In genomic region chr1:211639500-211640361, GRCh38 we compare ENCODE assay signal across 13 cellular contexts. TPM values are rescaled to one million over a fixed set of nuclear protein-coding genes. Genes with fewer than 3 reads are reported as not detected.
DNase-seq lines count a peak whose midpoint lies in the region; ATAC-seq and TF ChIP-seq lines count a peak whose summit lies in the region.
"Had no signal": no experiment of that assay in that cellular context is flagged by ENCODE, and none has a peak within 500 bp of the region (broad histone marks: within the 10 kb centered on the region; RNA-seq: fewer than 3 reads in every experiment).

No MANE protein-coding gene starts in this region.

- TF ChIP-seq POLR2A in sigmoid colon (IDR thresholded peaks at IDR 0.05) = no peak

- POLR2A ChIA-PET in RWPE1 (lab: Yijun Ruan, JAX; ENCODE audit: low non-redundant PET) = interaction anchor here (0.6 kb wide), 1 partner anchor 264 kb away, joined by 4 read pairs; no protein-coding TSS in a partner anchor
- POLR2A ChIA-PET in HEK293T (lab: Yijun Ruan, JAX) = no interaction called here

- H3K36me3 ChIP-seq in sigmoid colon (no peaks in the 10 kb centered on the region), colonic mucosa (no peaks in the 10 kb centered on the region)
- H3K36me3 ChIP-seq: heart left ventricle, Peyer's patch had no signal

- TF ChIP-seq CTCF in RWPE1 (conservative IDR thresholded peaks at IDR 0.05; ENCODE audit: low read depth) (no peak), sigmoid colon (IDR thresholded peaks at IDR 0.05) (no peak), colonic mucosa (IDR thresholded peaks at IDR 0.05) (no peak)

- DNase-seq in GM04504 (ENCODE audit: low read depth) (peak; percentile 73), RWPE1 (ENCODE audit: low spot score) (no peak), fibroblast of gingiva (ENCODE audit: low read depth) (peak; percentile 84), sigmoid colon (peak; percentile 19), colonic mucosa (no peak), HEK293T (ENCODE audit: extremely low spot score) (no peak)
- DNase-seq: amygdala; heart left ventricle; naive thymus-derived CD4-positive, alpha-beta T cell; NCI-H1048 had no signal

- CTCF ChIA-PET in RWPE1 (lab: Yijun Ruan, JAX) (interaction anchor here (0.7 to 1.0 kb wide), 3 partner anchors 15 to 56 kb away, joined by 3 to 8 read pairs (median 5); no protein-coding TSS in a partner anchor), HEK293T (lab: Yijun Ruan, JAX) (no interaction called here)

- H3K4me1 ChIP-seq in sigmoid colon = peaks cover 0 to 10% (median 8%) of the 10 kb centered on the region in 4 donors
- no peaks in the 10 kb centered on the region for H3K4me1 ChIP-seq in colonic mucosa

- WGBS in sigmoid colon, 2 donors = 64 to 74% methylated on average over 13 of the region's 13 CpGs

- peak overlapping the region; percentile 65 for H3K27ac ChIP-seq in RWPE1
- H3K27ac ChIP-seq in sigmoid colon = no peak overlapping the region
- H3K27ac ChIP-seq in colonic mucosa = no peak overlapping the region
- H3K27ac ChIP-seq: Peyer's patch had no signal

- TF ChIP-seq EP300 in sigmoid colon (IDR thresholded peaks at IDR 0.05) = no peak

- H3K9me3 ChIP-seq in sigmoid colon = no peaks in the 10 kb centered on the region
- H3K9me3 ChIP-seq in colonic mucosa = no peaks in the 10 kb centered on the region
- H3K9me3 ChIP-seq: heart left ventricle, Peyer's patch had no signal

- intact Hi-C loops in sigmoid colon (cut with DNase I) (no loop called here), colonic mucosa (cut with DNase I) (no loop called here)

- H3K27me3 ChIP-seq in sigmoid colon (no peaks in the 10 kb centered on the region), colonic mucosa (no peaks in the 10 kb centered on the region)
- H3K27me3 ChIP-seq: heart left ventricle, Peyer's patch had no signal

- H3K4me3 ChIP-seq in sigmoid colon (no peak overlapping the region), colonic mucosa (no peak overlapping the region)
- H3K4me3 ChIP-seq: heart left ventricle, Peyer's patch had no signal

- no peak for ATAC-seq in GM21526 (IDR thresholded peaks at IDR 0.05; ENCODE audit: low FRiP score, unreplicated experiment)
- no peak for ATAC-seq in GM18519 (IDR thresholded peaks at IDR 0.05; ENCODE audit: low FRiP score, unreplicated experiment)
- ATAC-seq: naive thymus-derived CD4-positive, alpha-beta T cell had no signal

- H3K9ac ChIP-seq in colonic mucosa (ENCODE audit: low read depth in 2 of 2, low read length in 2 of 2) = no peak overlapping the region

TF ChIP-seq in HEK293T, 16 proteins besides CTCF, POLR2A, EP300 and RAD21:
- TF ChIP-seq L3MBTL2 (conservative IDR thresholded peaks at IDR 0.05) (no peak), BHLHE40 (IDR thresholded peaks at IDR 0.05; ENCODE audit: borderline replicate concordance) (no peak), ARNT (IDR thresholded peaks at IDR 0.05) (no peak), SP1 (IDR thresholded peaks at IDR 0.05) (no peak), FOXA1 (IDR thresholded peaks at IDR 0.05) (no peak), ZNF384 (IDR thresholded peaks at IDR 0.05) (no peak), HDGF (IDR thresholded peaks at IDR 0.05; ENCODE audit: borderline replicate concordance) (no peak), FOXK2 (IDR thresholded peaks at IDR 0.05) (no peak), NFRKB (IDR thresholded peaks at IDR 0.05) (no peak), ELF4 (IDR thresholded peaks at IDR 0.05) (no peak), CTBP1 (IDR thresholded peaks at IDR 0.05; ENCODE audit: borderline replicate concordance) (no peak), TARDBP (IDR thresholded peaks at IDR 0.05) (no peak)

RNA-seq across cellular contexts. Expression of gene NEK2, which starts 35.7 kb away (rescaled TPM):
- total RNA-seq in sigmoid colon (1 to 10 TPM in 1 of 4 donors, under 1 TPM in 1, not detected in 2; 0.41 to 1.9 TPM), colonic mucosa (10 to 100 TPM in 1 of 2 donors, 1 to 10 TPM in 1; 9.3 to 31.2 TPM)
- polyA plus RNA-seq in sigmoid colon = 10 to 100 TPM in 1 of 3 donors, 1 to 10 TPM in 2; 1.8 to 11.5 (median 8.1) TPM

Comparison
In these comparisons a context has a peak if more than half of its experiments do, and no peak if none do; other contexts are left out.
1. DNase-seq: peak in GM04504 (single experiment), fibroblast of gingiva (single experiment) and sigmoid colon (single experiment); none in RWPE1 (single experiment), colonic mucosa (single experiment) and HEK293T (single experiment).